In genomic region chr6:85678000-85678601, GRCh38 we compare ENCODE assay signal across 1 cellular context.
A peak's percentile ranks its signal among the peaks of the same experiment; 100 is the strongest.
TF ChIP-seq lines count a peak whose summit lies in the region.

No MANE protein-coding gene starts in this region.

TF ChIP-seq in GM12878, 131 proteins besides CTCF, POLR2A, EP300 and RAD21 (continued from another document):
- TF ChIP-seq PRDM15 (CRISPR knock-in tag; IDR thresholded peaks at IDR 0.05) (no peak), SPI1 (IDR thresholded peaks at IDR 0.05; ENCODE audit: borderline replicate concordance, insufficient read depth, low read depth, low read length) (no peak), HDAC6 (IDR thresholded peaks at IDR 0.05; ENCODE audit: unreplicated experiment) (no peak), JUND (IDR thresholded peaks at IDR 0.05; ENCODE audit: low read depth, low read length) (no peak), GABPA (IDR thresholded peaks at IDR 0.05; ENCODE audit: low read depth) (no peak), ZNF687 (IDR thresholded peaks at IDR 0.05) (no peak), ZNF274 (IDR thresholded peaks at IDR 0.05; ENCODE audit: insufficient read depth, insufficient read length) (no peak), RELB (IDR thresholded peaks at IDR 0.05; ENCODE audit: low read depth) (no peak), DPF2 (IDR thresholded peaks at IDR 0.05) (peak; percentile 31; the same call in 1 of the 2 replicates), SMAD5 (IDR thresholded peaks at IDR 0.05; ENCODE audit: low read depth) (no peak), KAT2A (conservative IDR thresholded peaks at IDR 0.05; ENCODE audit: control insufficient read depth, low read depth, low read length) (no peak), RCOR1 (conservative IDR thresholded peaks at IDR 0.05; ENCODE audit: low read depth, low read length) (no peak), TBL1XR1 (IDR thresholded peaks at IDR 0.05; ENCODE audit: low read depth, low read length) (no peak), NR2C2 (IDR thresholded peaks at IDR 0.05; ENCODE audit: borderline replicate concordance, control insufficient read depth, insufficient read length, low read depth) (no peak), ZBTB40 (IDR thresholded peaks at IDR 0.05; ENCODE audit: borderline replicate concordance) (no peak), MEF2A (IDR thresholded peaks at IDR 0.05; ENCODE audit: insufficient read depth, low read depth, low read length) (no peak)
